In genomic region chr3:12991861-12992281, GRCh38 we compare ENCODE assay signal across 1 cellular context.
TF ChIP-seq lines count a peak whose summit lies in the region.

No MANE protein-coding gene starts in this region.

TF ChIP-seq in HepG2, 621 proteins besides CTCF, POLR2A, EP300 and RAD21 (continued from another document):
- TF ChIP-seq HNF1A (IDR thresholded peaks at IDR 0.05; ENCODE audit: low read depth), result no peak
- peak; percentile 19; the same call in 1 of the 2 replicates for TF ChIP-seq HNF1A (CRISPR knock-in tag; IDR thresholded peaks at IDR 0.05; ENCODE audit: borderline replicate concordance)
- no peak for TF ChIP-seq PATZ1 (CRISPR knock-in tag; IDR thresholded peaks at IDR 0.05)
- no peak for TF ChIP-seq ZNF275 (CRISPR knock-in tag; IDR thresholded peaks at IDR 0.05; ENCODE audit: borderline replicate concordance)
- no peak for TF ChIP-seq ZNF549 (CRISPR knock-in tag; IDR thresholded peaks at IDR 0.05)
- TF ChIP-seq SAP130 (CRISPR knock-in tag; IDR thresholded peaks at IDR 0.05; ENCODE audit: low read depth), result 0 out of 2 replicates have a peak, but pooled peaks have one; percentile 29
- no peak for TF ChIP-seq ZNF619 (CRISPR knock-in tag; IDR thresholded peaks at IDR 0.05)
- no peak for TF ChIP-seq ZFP36L2 (CRISPR knock-in tag; IDR thresholded peaks at IDR 0.05)
- no peak for TF ChIP-seq ZNF264 (CRISPR knock-in tag; IDR thresholded peaks at IDR 0.05)
- TF ChIP-seq PAX8 (CRISPR knock-in tag; IDR thresholded peaks at IDR 0.05; ENCODE audit: borderline replicate concordance), result no peak
- TF ChIP-seq NONO (IDR thresholded peaks at IDR 0.05), result no peak
- TF ChIP-seq NONO (CRISPR knock-in tag; conservative IDR thresholded peaks at IDR 0.05), result no peak
- TF ChIP-seq, protein P1, sequence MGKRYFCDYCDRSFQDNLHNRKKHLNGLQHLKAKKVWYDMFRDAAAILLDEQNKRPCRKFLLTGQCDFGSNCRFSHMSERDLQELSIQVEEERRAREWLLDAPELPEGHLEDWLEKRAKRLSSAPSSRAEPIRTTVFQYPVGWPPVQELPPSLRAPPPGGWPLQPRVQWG (CRISPR knock-in tag; IDR thresholded peaks at IDR 0.05; ENCODE audit: borderline replicate concordance, low read depth), result no peak
- TF ChIP-seq KDM3A (CRISPR knock-in tag; IDR thresholded peaks at IDR 0.05; ENCODE audit: low read depth), result no peak
- TF ChIP-seq LCORL (IDR thresholded peaks at IDR 0.05), result no peak
- TF ChIP-seq LCORL (CRISPR knock-in tag; IDR thresholded peaks at IDR 0.05), result no peak
- no peak for TF ChIP-seq CHCHD3 (CRISPR knock-in tag; IDR thresholded peaks at IDR 0.05)
- TF ChIP-seq NCOA2 (CRISPR knock-in tag; IDR thresholded peaks at IDR 0.05), result no peak
- 0 out of 2 replicates have a peak, but pooled peaks have one; percentile 28 for TF ChIP-seq ZNF292 (CRISPR knock-in tag; IDR thresholded peaks at IDR 0.05; ENCODE audit: borderline replicate concordance, low read depth)
- TF ChIP-seq MTA3 (CRISPR knock-in tag; IDR thresholded peaks at IDR 0.05), result no peak
- no peak for TF ChIP-seq ADNP (CRISPR knock-in tag; IDR thresholded peaks at IDR 0.05)
- no peak for TF ChIP-seq ARID5B (CRISPR knock-in tag; IDR thresholded peaks at IDR 0.05)
- TF ChIP-seq WIZ (CRISPR knock-in tag; IDR thresholded peaks at IDR 0.05), result no peak
- TF ChIP-seq ZBTB25 (CRISPR knock-in tag; IDR thresholded peaks at IDR 0.05), result no peak
- TF ChIP-seq ZBTB46 (CRISPR knock-in tag; IDR thresholded peaks at IDR 0.05; ENCODE audit: borderline replicate concordance), result no peak
- TF ChIP-seq, protein P2, sequence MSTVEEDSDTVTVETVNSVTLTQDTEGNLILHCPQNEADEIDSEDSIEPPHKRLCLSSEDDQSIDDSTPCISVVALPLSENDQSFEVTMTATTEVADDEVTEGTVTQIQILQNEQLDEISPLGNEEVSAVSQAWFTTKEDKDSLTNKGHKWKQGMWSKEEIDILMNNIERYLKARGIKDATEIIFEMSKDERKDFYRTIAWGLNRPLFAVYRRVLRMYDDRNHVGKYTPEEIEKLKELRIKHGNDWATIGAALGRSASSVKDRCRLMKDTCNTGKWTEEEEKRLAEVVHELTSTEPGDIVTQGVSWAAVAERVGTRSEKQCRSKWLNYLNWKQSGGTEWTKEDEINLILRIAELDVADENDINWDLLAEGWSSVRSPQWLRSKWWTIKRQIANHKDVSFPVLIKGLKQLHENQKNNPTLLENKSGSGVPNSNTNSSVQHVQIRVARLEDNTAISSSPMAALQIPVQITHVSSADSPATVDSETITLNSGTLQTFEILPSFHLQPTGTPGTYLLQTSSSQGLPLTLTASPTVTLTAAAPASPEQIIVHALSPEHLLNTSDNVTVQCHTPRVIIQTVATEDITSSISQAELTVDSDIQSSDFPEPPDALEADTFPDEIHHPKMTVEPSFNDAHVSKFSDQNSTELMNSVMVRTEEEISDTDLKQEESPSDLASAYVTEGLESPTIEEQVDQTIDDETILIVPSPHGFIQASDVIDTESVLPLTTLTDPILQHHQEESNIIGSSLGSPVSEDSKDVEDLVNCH (CRISPR knock-in tag; IDR thresholded peaks at IDR 0.05), result no peak
- TF ChIP-seq ZNF12 (CRISPR knock-in tag; IDR thresholded peaks at IDR 0.05), result no peak
- TF ChIP-seq HNRNPLL (IDR thresholded peaks at IDR 0.05; ENCODE audit: low read depth, low read length, poor library complexity, severe bottlenecking), result no peak
